Comparison of ENCODE assay signal across 2 cellular contexts in the genomic region with DNA sequence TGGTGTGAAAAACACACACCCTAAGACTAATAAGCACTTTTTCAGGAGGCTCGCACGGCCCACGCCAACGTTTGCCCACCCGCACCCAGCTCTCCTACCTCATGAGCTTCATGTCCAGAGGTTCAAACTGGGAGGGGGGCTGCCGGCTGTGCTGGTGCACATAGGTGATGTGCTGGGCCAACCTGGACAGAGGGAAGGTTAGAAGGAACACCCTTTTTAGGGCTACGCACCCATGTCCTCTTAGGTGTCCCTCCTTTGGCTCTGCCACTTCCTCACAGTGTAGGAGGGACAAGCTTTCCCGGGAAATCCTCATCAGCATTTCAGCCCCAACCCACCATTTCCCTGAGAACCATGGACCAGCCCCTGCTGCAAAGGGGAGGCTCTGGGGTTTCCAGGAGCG.
TF ChIP-seq lines count a peak whose summit lies in the region.

No MANE protein-coding gene starts in this region.

TF ChIP-seq in PFSK-1, 5 proteins besides CTCF, POLR2A, EP300 and RAD21:
- TF ChIP-seq TAF1 (IDR thresholded peaks at IDR 0.05; ENCODE audit: borderline replicate concordance, insufficient read depth, low read length) (no peak), REST (IDR thresholded peaks at IDR 0.05; ENCODE audit: insufficient read depth in 1 of 2, low read depth in 2 of 2, low read length in 2 of 2) (no peak), POLR2AphosphoS5 (IDR thresholded peaks at IDR 0.05; ENCODE audit: low read depth, low read length) (peak; percentile 60; the same call in 1 of the 2 replicates), FOXP2 (optimal IDR thresholded peaks at IDR 0.05; ENCODE audit: borderline replicate concordance, extremely low read depth, extremely low read length, insufficient read depth) (no peak), SIN3A (IDR thresholded peaks at IDR 0.05; ENCODE audit: borderline replicate concordance, insufficient read depth, low read length) (no peak)

TF ChIP-seq in H1, 55 proteins besides CTCF, POLR2A, EP300 and RAD21:
- TF ChIP-seq EZH2 (IDR thresholded peaks at IDR 0.05; ENCODE audit: low read depth, low read length, severe bottlenecking), result no peak
- TF ChIP-seq RXRA (IDR thresholded peaks at IDR 0.05; ENCODE audit: insufficient read depth, low read depth, low read length), result no peak
- no peak for TF ChIP-seq KDM5A (IDR thresholded peaks at IDR 0.05; ENCODE audit: low read length)
- peak; percentile 24 for TF ChIP-seq TAF7 (optimal IDR thresholded peaks at IDR 0.05; ENCODE audit: borderline replicate concordance, low read depth, low read length)
- TF ChIP-seq CHD2 (IDR thresholded peaks at IDR 0.05; ENCODE audit: low read length), result 0 out of 2 replicates have a peak, but pooled peaks have one; percentile 19
- TF ChIP-seq POLR2AphosphoS5 (IDR thresholded peaks at IDR 0.05; ENCODE audit: low read depth, low read length), result peak; percentile 86
- no peak for TF ChIP-seq TAF1 (IDR thresholded peaks at IDR 0.05; ENCODE audit: low read depth, low read length)
- no peak for TF ChIP-seq RBBP5 (IDR thresholded peaks at IDR 0.05; ENCODE audit: borderline replicate concordance, low read depth, low read length)
- TF ChIP-seq ZNF274 (IDR thresholded peaks at IDR 0.05; ENCODE audit: borderline replicate concordance, extremely low read depth, low read length), result no peak
- no peak for TF ChIP-seq CREB1 (IDR thresholded peaks at IDR 0.05)
